Comparison of ENCODE assay signal across 2 cellular contexts in the genomic region with DNA sequence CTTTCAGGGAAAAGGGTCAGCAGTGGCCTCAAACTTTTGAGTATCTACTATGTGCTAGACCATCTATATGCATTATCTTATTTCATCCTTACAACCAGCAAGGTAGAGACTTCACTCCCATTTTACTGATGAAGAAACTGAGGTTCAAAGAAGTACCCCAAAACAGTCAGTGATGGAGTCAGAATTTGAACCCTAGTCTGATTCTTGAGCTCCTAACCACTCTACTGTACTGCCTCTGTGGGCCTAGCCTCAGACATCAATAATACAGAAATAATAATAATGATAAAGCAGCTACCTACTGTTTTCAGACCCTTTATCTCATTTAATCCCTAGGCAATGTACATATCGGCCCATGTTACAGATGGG.
TF ChIP-seq lines count a peak whose summit lies in the region.

No MANE protein-coding gene starts in this region.

TF ChIP-seq in SK-N-SH, 30 proteins besides CTCF, POLR2A, EP300 and RAD21 (continued from another document):
- TF ChIP-seq, protein P1, sequence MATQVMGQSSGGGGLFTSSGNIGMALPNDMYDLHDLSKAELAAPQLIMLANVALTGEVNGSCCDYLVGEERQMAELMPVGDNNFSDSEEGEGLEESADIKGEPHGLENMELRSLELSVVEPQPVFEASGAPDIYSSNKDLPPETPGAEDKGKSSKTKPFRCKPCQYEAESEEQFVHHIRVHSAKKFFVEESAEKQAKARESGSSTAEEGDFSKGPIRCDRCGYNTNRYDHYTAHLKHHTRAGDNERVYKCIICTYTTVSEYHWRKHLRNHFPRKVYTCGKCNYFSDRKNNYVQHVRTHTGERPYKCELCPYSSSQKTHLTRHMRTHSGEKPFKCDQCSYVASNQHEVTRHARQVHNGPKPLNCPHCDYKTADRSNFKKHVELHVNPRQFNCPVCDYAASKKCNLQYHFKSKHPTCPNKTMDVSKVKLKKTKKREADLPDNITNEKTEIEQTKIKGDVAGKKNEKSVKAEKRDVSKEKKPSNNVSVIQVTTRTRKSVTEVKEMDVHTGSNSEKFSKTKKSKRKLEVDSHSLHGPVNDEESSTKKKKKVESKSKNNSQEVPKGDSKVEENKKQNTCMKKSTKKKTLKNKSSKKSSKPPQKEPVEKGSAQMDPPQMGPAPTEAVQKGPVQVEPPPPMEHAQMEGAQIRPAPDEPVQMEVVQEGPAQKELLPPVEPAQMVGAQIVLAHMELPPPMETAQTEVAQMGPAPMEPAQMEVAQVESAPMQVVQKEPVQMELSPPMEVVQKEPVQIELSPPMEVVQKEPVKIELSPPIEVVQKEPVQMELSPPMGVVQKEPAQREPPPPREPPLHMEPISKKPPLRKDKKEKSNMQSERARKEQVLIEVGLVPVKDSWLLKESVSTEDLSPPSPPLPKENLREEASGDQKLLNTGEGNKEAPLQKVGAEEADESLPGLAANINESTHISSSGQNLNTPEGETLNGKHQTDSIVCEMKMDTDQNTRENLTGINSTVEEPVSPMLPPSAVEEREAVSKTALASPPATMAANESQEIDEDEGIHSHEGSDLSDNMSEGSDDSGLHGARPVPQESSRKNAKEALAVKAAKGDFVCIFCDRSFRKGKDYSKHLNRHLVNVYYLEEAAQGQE (IDR thresholded peaks at IDR 0.05; ENCODE audit: low read depth, low read length), result no peak
- TF ChIP-seq FOSL2 (IDR thresholded peaks at IDR 0.05; ENCODE audit: borderline replicate concordance, low read depth), result no peak
- TF ChIP-seq GATA2 (CRISPR knock-in tag; IDR thresholded peaks at IDR 0.05), result no peak
- TF ChIP-seq, protein P2, sequence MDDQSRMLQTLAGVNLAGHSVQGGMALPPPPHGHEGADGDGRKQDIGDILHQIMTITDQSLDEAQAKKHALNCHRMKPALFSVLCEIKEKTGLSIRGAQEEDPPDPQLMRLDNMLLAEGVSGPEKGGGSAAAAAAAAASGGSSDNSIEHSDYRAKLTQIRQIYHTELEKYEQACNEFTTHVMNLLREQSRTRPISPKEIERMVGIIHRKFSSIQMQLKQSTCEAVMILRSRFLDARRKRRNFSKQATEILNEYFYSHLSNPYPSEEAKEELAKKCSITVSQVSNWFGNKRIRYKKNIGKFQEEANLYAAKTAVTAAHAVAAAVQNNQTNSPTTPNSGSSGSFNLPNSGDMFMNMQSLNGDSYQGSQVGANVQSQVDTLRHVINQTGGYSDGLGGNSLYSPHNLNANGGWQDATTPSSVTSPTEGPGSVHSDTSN (IDR thresholded peaks at IDR 0.05), result no peak
- no peak for TF ChIP-seq YY1 (IDR thresholded peaks at IDR 0.05; ENCODE audit: low read depth)

TF ChIP-seq in SK-N-SH treated with all-trans-retinoic acid at 6 μM for 48 hours, 23 proteins besides CTCF, POLR2A, EP300 and RAD21 (continued from another document):
- TF ChIP-seq, protein P3, sequence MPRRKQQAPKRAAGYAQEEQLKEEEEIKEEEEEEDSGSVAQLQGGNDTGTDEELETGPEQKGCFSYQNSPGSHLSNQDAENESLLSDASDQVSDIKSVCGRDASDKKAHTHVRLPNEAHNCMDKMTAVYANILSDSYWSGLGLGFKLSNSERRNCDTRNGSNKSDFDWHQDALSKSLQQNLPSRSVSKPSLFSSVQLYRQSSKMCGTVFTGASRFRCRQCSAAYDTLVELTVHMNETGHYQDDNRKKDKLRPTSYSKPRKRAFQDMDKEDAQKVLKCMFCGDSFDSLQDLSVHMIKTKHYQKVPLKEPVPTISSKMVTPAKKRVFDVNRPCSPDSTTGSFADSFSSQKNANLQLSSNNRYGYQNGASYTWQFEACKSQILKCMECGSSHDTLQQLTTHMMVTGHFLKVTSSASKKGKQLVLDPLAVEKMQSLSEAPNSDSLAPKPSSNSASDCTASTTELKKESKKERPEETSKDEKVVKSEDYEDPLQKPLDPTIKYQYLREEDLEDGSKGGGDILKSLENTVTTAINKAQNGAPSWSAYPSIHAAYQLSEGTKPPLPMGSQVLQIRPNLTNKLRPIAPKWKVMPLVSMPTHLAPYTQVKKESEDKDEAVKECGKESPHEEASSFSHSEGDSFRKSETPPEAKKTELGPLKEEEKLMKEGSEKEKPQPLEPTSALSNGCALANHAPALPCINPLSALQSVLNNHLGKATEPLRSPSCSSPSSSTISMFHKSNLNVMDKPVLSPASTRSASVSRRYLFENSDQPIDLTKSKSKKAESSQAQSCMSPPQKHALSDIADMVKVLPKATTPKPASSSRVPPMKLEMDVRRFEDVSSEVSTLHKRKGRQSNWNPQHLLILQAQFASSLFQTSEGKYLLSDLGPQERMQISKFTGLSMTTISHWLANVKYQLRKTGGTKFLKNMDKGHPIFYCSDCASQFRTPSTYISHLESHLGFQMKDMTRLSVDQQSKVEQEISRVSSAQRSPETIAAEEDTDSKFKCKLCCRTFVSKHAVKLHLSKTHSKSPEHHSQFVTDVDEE (CRISPR knock-in tag; IDR thresholded peaks at IDR 0.05), result no peak
- TF ChIP-seq GLIS3 (CRISPR knock-in tag; IDR thresholded peaks at IDR 0.05) (no peak), SNAI2 (CRISPR knock-in tag; IDR thresholded peaks at IDR 0.05) (no peak), ESRRG (CRISPR knock-in tag; IDR thresholded peaks at IDR 0.05) (no peak), CSDC2 (CRISPR knock-in tag; IDR thresholded peaks at IDR 0.05) (no peak), PPARA (CRISPR knock-in tag; IDR thresholded peaks at IDR 0.05; ENCODE audit: borderline replicate concordance) (no peak), ZFP30 (CRISPR knock-in tag; IDR thresholded peaks at IDR 0.05) (no peak), ZC3H10 (CRISPR knock-in tag; IDR thresholded peaks at IDR 0.05) (no peak), BACH2 (CRISPR knock-in tag; IDR thresholded peaks at IDR 0.05; ENCODE audit: borderline replicate concordance) (no peak), ZNF8 (CRISPR knock-in tag; IDR thresholded peaks at IDR 0.05) (no peak), ZNF565 (CRISPR knock-in tag; conservative IDR thresholded peaks at IDR 0.05; ENCODE audit: low read depth) (no peak), TCF4 (CRISPR knock-in tag; IDR thresholded peaks at IDR 0.05; ENCODE audit: borderline replicate concordance) (no peak)
- TF ChIP-seq, protein P4, sequence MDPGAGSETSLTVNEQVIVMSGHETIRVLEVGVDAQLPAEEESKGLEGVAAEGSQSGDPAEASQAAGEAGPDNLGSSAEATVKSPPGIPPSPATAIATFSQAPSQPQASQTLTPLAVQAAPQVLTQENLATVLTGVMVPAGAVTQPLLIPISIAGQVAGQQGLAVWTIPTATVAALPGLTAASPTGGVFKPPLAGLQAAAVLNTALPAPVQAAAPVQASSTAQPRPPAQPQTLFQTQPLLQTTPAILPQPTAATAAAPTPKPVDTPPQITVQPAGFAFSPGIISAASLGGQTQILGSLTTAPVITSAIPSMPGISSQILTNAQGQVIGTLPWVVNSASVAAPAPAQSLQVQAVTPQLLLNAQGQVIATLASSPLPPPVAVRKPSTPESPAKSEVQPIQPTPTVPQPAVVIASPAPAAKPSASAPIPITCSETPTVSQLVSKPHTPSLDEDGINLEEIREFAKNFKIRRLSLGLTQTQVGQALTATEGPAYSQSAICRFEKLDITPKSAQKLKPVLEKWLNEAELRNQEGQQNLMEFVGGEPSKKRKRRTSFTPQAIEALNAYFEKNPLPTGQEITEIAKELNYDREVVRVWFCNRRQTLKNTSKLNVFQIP (CRISPR knock-in tag; IDR thresholded peaks at IDR 0.05; ENCODE audit: borderline replicate concordance, low read depth), result no peak
- TF ChIP-seq, protein P5, sequence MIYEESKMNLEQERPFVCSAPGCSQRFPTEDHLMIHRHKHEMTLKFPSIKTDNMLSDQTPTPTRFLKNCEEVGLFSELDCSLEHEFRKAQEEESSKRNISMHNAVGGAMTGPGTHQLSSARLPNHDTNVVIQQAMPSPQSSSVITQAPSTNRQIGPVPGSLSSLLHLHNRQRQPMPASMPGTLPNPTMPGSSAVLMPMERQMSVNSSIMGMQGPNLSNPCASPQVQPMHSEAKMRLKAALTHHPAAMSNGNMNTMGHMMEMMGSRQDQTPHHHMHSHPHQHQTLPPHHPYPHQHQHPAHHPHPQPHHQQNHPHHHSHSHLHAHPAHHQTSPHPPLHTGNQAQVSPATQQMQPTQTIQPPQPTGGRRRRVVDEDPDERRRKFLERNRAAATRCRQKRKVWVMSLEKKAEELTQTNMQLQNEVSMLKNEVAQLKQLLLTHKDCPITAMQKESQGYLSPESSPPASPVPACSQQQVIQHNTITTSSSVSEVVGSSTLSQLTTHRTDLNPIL (CRISPR knock-in tag; IDR thresholded peaks at IDR 0.05; ENCODE audit: low read depth), result no peak
- TF ChIP-seq, protein P6, sequence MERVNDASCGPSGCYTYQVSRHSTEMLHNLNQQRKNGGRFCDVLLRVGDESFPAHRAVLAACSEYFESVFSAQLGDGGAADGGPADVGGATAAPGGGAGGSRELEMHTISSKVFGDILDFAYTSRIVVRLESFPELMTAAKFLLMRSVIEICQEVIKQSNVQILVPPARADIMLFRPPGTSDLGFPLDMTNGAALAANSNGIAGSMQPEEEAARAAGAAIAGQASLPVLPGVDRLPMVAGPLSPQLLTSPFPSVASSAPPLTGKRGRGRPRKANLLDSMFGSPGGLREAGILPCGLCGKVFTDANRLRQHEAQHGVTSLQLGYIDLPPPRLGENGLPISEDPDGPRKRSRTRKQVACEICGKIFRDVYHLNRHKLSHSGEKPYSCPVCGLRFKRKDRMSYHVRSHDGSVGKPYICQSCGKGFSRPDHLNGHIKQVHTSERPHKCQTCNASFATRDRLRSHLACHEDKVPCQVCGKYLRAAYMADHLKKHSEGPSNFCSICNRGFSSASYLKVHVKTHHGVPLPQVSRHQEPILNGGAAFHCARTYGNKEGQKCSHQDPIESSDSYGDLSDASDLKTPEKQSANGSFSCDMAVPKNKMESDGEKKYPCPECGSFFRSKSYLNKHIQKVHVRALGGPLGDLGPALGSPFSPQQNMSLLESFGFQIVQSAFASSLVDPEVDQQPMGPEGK (CRISPR knock-in tag; IDR thresholded peaks at IDR 0.05; ENCODE audit: borderline replicate concordance), result no peak
TF ChIP-seq in SK-N-SH treated with all-trans-retinoic acid at 6 μM for 48 hours: peak in this region for 0.
